Comparison of ENCODE assay signal across 1 cellular context in the genomic region with DNA sequence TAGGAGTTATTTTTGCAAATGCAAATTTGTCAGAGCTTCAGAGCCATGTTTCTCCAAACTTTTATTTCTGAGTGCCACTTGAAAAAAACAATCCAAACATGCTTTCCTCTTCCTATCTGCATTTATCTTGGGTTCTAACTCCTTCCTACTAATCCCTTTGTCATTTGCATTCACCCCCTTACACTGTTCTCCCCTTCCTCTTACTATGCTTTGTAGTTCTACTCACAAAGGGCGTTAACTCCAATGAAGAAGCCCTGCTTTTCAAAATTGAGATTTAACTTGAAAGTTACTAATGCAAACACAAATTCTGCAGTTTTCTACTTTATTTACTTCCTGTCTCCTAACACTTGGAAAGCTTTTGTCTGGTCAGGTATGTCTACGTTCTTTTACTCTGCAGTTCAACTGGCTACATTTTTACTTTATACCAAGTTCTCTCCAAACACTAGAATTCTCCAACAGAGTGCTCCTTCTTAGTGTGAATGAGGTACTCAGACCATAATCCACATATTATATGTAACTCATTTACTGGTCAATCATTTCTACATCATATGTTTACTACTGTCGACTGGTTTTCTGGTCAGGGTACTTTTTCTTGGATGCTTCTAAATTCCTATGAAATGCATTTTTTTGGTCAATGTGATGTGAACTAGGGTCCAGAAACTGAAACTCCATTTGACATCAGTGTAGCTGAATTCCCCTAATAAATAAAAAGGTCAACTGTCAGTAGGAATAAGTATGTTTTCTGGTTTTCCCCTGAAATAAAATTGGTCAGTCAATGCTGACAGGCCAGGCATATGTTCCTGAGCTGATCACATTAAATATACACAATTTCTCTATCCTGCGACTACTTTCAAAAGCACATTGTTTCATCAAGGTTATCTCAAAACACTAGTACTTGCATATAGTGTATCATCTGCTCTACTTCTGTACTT.
A peak's percentile ranks its signal among the peaks of the same experiment; 100 is the strongest.
TF ChIP-seq lines count a peak whose summit lies in the region.

No MANE protein-coding gene starts in this region.

TF ChIP-seq in H1, 55 proteins besides CTCF, POLR2A, EP300 and RAD21:
- TF ChIP-seq POLR2AphosphoS5 (IDR thresholded peaks at IDR 0.05; ENCODE audit: low read depth, low read length): peak; percentile 54; the same call in 1 of the 2 replicates
- TF ChIP-seq SP2 (IDR thresholded peaks at IDR 0.05; ENCODE audit: low read length): no peak
